ENCODE assay signal across 1 cellular context in the genomic region with DNA sequence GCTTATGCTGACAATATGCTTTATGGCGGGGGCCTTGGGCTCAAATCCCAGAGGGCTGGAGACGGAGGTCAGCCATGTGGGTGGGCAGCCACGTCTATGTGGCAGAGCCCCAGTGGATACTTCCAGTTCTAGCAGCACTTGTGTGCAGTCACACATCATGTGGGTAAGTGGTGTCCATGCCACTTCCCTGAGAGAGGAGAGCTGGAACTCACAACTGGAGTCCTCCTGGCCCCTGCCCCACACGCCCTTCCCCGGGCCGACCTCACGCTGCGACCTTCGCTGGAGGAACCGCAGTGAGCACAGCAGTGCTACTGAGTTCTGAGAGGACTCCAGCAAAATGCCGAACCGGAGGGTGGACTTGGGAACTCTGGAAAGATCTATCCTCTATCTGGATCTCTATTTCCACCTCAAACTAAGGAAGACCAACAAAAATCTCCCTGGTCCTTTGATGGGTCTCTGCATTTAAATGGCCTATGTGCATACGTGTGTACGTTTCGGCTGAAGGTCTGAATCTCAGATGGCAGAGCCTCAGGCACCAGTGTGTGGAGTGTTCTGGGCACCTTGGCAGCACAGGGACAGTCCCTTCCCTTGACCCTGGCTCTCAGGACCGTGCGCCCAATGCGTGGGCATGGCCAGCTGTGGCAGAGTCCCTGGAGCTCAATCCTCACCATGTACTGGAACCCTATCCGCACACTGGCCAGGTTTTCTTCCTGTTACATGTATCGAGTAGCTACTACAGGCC.
TF ChIP-seq lines count a peak whose summit lies in the region.

No MANE protein-coding gene starts in this region.

TF ChIP-seq in HepG2, 621 proteins besides CTCF, POLR2A, EP300 and RAD21:
- TF ChIP-seq ZNF460 (CRISPR knock-in tag; IDR thresholded peaks at IDR 0.05; ENCODE audit: borderline replicate concordance): no peak
- no peak for TF ChIP-seq HDAC1 (CRISPR knock-in tag; IDR thresholded peaks at IDR 0.05)
- TF ChIP-seq ZNF20 (CRISPR knock-in tag; IDR thresholded peaks at IDR 0.05): no peak
- TF ChIP-seq, protein P1, sequence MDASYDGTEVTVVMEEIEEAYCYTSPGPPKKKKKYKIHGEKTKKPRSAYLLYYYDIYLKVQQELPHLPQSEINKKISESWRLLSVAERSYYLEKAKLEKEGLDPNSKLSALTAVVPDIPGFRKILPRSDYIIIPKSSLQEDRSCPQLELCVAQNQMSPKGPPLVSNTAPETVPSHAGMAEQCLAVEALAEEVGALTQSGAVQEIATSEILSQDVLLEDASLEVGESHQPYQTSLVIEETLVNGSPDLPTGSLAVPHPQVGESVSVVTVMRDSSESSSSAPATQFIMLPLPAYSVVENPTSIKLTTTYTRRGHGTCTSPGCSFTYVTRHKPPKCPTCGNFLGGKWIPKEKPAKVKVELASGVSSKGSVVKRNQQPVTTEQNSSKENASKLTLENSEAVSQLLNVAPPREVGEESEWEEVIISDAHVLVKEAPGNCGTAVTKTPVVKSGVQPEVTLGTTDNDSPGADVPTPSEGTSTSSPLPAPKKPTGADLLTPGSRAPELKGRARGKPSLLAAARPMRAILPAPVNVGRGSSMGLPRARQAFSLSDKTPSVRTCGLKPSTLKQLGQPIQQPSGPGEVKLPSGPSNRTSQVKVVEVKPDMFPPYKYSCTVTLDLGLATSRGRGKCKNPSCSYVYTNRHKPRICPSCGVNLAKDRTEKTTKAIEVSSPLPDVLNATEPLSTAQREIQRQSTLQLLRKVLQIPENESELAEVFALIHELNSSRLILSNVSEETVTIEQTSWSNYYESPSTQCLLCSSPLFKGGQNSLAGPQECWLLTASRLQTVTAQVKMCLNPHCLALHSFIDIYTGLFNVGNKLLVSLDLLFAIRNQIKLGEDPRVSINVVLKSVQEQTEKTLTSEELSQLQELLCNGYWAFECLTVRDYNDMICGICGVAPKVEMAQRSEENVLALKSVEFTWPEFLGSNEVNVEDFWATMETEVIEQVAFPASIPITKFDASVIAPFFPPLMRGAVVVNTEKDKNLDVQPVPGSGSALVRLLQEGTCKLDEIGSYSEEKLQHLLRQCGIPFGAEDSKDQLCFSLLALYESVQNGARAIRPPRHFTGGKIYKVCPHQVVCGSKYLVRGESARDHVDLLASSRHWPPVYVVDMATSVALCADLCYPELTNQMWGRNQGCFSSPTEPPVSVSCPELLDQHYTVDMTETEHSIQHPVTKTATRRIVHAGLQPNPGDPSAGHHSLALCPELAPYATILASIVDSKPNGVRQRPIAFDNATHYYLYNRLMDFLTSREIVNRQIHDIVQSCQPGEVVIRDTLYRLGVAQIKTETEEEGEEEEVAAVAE (CRISPR knock-in tag; IDR thresholded peaks at IDR 0.05; ENCODE audit: borderline replicate concordance): no peak
- TF ChIP-seq, protein P2, sequence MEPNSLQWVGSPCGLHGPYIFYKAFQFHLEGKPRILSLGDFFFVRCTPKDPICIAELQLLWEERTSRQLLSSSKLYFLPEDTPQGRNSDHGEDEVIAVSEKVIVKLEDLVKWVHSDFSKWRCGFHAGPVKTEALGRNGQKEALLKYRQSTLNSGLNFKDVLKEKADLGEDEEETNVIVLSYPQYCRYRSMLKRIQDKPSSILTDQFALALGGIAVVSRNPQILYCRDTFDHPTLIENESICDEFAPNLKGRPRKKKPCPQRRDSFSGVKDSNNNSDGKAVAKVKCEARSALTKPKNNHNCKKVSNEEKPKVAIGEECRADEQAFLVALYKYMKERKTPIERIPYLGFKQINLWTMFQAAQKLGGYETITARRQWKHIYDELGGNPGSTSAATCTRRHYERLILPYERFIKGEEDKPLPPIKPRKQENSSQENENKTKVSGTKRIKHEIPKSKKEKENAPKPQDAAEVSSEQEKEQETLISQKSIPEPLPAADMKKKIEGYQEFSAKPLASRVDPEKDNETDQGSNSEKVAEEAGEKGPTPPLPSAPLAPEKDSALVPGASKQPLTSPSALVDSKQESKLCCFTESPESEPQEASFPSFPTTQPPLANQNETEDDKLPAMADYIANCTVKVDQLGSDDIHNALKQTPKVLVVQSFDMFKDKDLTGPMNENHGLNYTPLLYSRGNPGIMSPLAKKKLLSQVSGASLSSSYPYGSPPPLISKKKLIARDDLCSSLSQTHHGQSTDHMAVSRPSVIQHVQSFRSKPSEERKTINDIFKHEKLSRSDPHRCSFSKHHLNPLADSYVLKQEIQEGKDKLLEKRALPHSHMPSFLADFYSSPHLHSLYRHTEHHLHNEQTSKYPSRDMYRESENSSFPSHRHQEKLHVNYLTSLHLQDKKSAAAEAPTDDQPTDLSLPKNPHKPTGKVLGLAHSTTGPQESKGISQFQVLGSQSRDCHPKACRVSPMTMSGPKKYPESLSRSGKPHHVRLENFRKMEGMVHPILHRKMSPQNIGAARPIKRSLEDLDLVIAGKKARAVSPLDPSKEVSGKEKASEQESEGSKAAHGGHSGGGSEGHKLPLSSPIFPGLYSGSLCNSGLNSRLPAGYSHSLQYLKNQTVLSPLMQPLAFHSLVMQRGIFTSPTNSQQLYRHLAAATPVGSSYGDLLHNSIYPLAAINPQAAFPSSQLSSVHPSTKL (CRISPR knock-in tag; IDR thresholded peaks at IDR 0.05): no peak
- TF ChIP-seq SOX13 (IDR thresholded peaks at IDR 0.05): no peak
- no peak for TF ChIP-seq SOX13 (CRISPR knock-in tag; conservative IDR thresholded peaks at IDR 0.05 in 1 of 2, IDR thresholded peaks at IDR 0.05 in 1 of 2)
- no peak for TF ChIP-seq REXO4 (CRISPR knock-in tag; IDR thresholded peaks at IDR 0.05; ENCODE audit: borderline replicate concordance)
- TF ChIP-seq NFYB (CRISPR knock-in tag; IDR thresholded peaks at IDR 0.05): no peak
- TF ChIP-seq RARG (CRISPR knock-in tag; IDR thresholded peaks at IDR 0.05; ENCODE audit: low read depth): no peak
- TF ChIP-seq SP4 (CRISPR knock-in tag; IDR thresholded peaks at IDR 0.05): no peak
- TF ChIP-seq, protein P3, sequence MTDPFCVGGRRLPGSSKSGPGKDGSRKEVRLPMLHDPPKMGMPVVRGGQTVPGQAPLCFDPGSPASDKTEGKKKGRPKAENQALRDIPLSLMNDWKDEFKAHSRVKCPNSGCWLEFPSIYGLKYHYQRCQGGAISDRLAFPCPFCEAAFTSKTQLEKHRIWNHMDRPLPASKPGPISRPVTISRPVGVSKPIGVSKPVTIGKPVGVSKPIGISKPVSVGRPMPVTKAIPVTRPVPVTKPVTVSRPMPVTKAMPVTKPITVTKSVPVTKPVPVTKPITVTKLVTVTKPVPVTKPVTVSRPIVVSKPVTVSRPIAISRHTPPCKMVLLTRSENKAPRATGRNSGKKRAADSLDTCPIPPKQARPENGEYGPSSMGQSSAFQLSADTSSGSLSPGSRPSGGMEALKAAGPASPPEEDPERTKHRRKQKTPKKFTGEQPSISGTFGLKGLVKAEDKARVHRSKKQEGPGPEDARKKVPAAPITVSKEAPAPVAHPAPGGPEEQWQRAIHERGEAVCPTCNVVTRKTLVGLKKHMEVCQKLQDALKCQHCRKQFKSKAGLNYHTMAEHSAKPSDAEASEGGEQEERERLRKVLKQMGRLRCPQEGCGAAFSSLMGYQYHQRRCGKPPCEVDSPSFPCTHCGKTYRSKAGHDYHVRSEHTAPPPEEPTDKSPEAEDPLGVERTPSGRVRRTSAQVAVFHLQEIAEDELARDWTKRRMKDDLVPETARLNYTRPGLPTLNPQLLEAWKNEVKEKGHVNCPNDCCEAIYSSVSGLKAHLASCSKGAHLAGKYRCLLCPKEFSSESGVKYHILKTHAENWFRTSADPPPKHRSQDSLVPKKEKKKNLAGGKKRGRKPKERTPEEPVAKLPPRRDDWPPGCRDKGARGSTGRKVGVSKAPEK (CRISPR knock-in tag; IDR thresholded peaks at IDR 0.05; ENCODE audit: borderline replicate concordance): no peak
- no peak for TF ChIP-seq ZNF230 (CRISPR knock-in tag; IDR thresholded peaks at IDR 0.05)
- no peak for TF ChIP-seq ZNF720 (CRISPR knock-in tag; IDR thresholded peaks at IDR 0.05)
- no peak for TF ChIP-seq ZNF207 (IDR thresholded peaks at IDR 0.05; ENCODE audit: borderline replicate concordance)
- TF ChIP-seq HOXA9 (CRISPR knock-in tag; IDR thresholded peaks at IDR 0.05; ENCODE audit: borderline replicate concordance): no peak
- TF ChIP-seq, protein P4, sequence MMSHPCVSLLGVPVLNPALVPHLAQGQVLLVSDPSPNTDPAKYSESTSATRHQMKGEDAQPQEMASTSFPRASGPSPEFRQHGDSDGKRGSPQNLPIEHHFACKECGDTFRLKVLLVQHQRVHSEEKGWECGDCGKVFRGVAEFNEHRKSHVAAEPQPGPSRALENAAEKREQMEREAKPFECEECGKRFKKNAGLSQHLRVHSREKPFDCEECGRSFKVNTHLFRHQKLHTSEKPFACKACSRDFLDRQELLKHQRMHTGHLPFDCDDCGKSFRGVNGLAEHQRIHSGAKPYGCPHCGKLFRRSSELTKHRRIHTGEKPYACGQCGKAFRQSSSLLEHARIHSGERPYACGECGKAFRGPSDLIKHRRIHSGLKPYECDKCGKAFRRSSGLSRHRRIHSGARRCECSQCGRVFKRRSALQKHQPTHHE (CRISPR knock-in tag; IDR thresholded peaks at IDR 0.05; ENCODE audit: borderline replicate concordance): no peak
- TF ChIP-seq ZSCAN22 (CRISPR knock-in tag; IDR thresholded peaks at IDR 0.05): no peak
- TF ChIP-seq, protein P5, sequence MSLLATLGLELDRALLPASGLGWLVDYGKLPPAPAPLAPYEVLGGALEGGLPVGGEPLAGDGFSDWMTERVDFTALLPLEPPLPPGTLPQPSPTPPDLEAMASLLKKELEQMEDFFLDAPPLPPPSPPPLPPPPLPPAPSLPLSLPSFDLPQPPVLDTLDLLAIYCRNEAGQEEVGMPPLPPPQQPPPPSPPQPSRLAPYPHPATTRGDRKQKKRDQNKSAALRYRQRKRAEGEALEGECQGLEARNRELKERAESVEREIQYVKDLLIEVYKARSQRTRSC (CRISPR knock-in tag; IDR thresholded peaks at IDR 0.05; ENCODE audit: low read depth): no peak
TF ChIP-seq in HepG2: peak in this region for 0.
